Comparison of ENCODE assay signal across 21 cellular contexts in genomic region chr6:112470396-112470795, GRCh38.
"Had no signal": no experiment of that assay in that cellular context is flagged by ENCODE, and none has a peak within 500 bp of the region (broad histone marks: within the 10 kb centered on the region; RNA-seq: fewer than 3 reads in every experiment).

No MANE protein-coding gene starts in this region.

- H3K4me3 Mint-ChIP-seq: naive B cell, nephron progenitor cell had no signal

- H3K27me3 ChIP-seq: neutrophil, stomach, transverse colon had no signal

- H3K4me1 ChIP-seq: transverse colon had no signal

- ATAC-seq: left ventricle myocardium superior, sciatic nerve had no signal

- H3K27ac Mint-ChIP-seq: naive B cell had no signal

- H3K36me3 Mint-ChIP-seq: naive B cell had no signal

- H3K36me3 ChIP-seq: neutrophil, stomach, thoracic aorta, transverse colon had no signal

- H3K27ac ChIP-seq: coronary artery, neutrophil, skin epidermis, thoracic aorta, transverse colon had no signal

- DNase-seq: effector CD4-positive, alpha-beta T cell; foreskin melanocyte; head of caudate nucleus; hippocampal formation; left colon; left ventricle myocardium superior; mesendoderm; naive B cell; nephron progenitor cell; posterior cingulate gyrus; stimulated activated CD4-positive, alpha-beta T cell treated with anti-CD3 and anti-CD28 coated beads, Interleukin-12 subunit alpha, Interleukin-12 subunit beta, amount 100 ng/mL, for 4 hours; stimulated activated naive CD4-positive, alpha-beta T cell; stomach; substantia nigra; transverse colon had no signal

- H3K9me3 Mint-ChIP-seq: nephron progenitor cell had no signal

- H3K27me3 Mint-ChIP-seq: naive B cell had no signal

- H3K4me3 ChIP-seq: coronary artery, lung, skin epidermis, stomach, thoracic aorta, transverse colon had no signal

- H3K9me3 ChIP-seq: neutrophil, stomach, thoracic aorta, transverse colon had no signal
